In genomic region chr7:28747404-28747803, GRCh38 we compare ENCODE assay signal across 11 cellular contexts.
"Had no signal": no experiment of that assay in that cellular context is flagged by ENCODE, and none has a peak within 500 bp of the region (broad histone marks: within the 10 kb centered on the region; RNA-seq: fewer than 3 reads in every experiment).

No MANE protein-coding gene starts in this region.

- H3K9me3 Mint-ChIP-seq: activated CD4-positive, alpha-beta T cell treated with anti-CD3 and anti-CD28 coated beads, Interleukin-2, amount 10 ng/mL, durations not matched to agents 7 days and 5 days had no signal

- H3K36me3 Mint-ChIP-seq: naive B cell had no signal

- DNase-seq: activated CD4-positive, alpha-beta T cell treated with anti-CD3 and anti-CD28 coated beads, Interleukin-2, amount 10 ng/mL, durations not matched to agents 7 days and 5 days; activated CD4-positive, CD25-positive, alpha-beta regulatory T cell; activated CD8-positive, alpha-beta memory T cell treated with anti-CD3 and anti-CD28 coated beads for 24 hours; activated naive CD4-positive, alpha-beta T cell treated with Interleukin-2 at 50 U/mL for 16 hours; cerebellar nuclear complex; midbrain; naive B cell; nucleus accumbens; T-helper 17 cell; transverse colon had no signal

- H3K27ac Mint-ChIP-seq: activated CD4-positive, alpha-beta T cell treated with anti-CD3 and anti-CD28 coated beads, Interleukin-2, amount 10 ng/mL, durations not matched to agents 7 days and 5 days; naive B cell; T-helper 17 cell had no signal

- H3K4me1 Mint-ChIP-seq: activated CD4-positive, alpha-beta T cell treated with anti-CD3 and anti-CD28 coated beads, Interleukin-2, amount 10 ng/mL, durations not matched to agents 7 days and 5 days; naive B cell; T-helper 17 cell had no signal

- H3K4me3 Mint-ChIP-seq: activated CD4-positive, alpha-beta T cell treated with anti-CD3 and anti-CD28 coated beads, Interleukin-2, amount 10 ng/mL, durations not matched to agents 7 days and 5 days; naive B cell; T-helper 17 cell had no signal

- H3K27ac ChIP-seq: right atrium auricular region, transverse colon had no signal
